13 cellular contexts compared by ENCODE assay signal in the genomic region with DNA sequence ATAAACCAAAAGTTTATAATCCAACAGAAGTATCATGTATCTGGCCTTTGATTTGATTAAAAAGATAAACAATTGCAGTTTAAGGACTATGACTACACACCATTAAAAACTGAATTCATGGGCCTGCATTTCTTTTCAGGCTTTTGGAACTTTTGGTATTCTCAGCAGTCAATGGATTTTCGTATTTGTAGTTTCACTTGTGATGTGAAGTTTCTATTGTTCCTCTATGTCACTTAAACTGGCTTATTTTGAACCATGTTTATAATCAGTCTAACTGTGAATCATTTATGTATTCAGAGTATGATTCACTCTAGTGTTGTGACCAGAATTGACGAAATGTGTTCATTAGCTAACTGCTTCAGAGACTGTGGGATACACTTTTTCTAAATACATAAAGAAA.
DNase-seq lines count a peak whose midpoint lies in the region; ATAC-seq and TF ChIP-seq lines count a peak whose summit lies in the region.
"Had no signal": no experiment of that assay in that cellular context is flagged by ENCODE, and none has a peak within 500 bp of the region (broad histone marks: within the 10 kb centered on the region; RNA-seq: fewer than 3 reads in every experiment).

No MANE protein-coding gene starts in this region.

- DNase-seq in Ammon's horn (ENCODE audit: low spot score) (peak; percentile 19), choroid plexus epithelial cell (ENCODE audit: low read depth) (peak; percentile 59), NCI-H1105 (lab: John Stamatoyannopoulos, UW) (no peak), GM03348 (ENCODE audit: low spot score) (no peak), NAMALWA (ENCODE audit: low spot score) (no peak)
- DNase-seq: amygdala, esophagus squamous epithelium, NCI-H524, SW 1271 had no signal

- H3K4me3 ChIP-seq in choroid plexus epithelial cell (ENCODE audit: low read depth, low read length): no peak overlapping the region
- H3K4me3 ChIP-seq: BLaER1, esophagus squamous epithelium had no signal

- ATAC-seq in GM18909 (IDR thresholded peaks at IDR 0.05; ENCODE audit: poor library complexity, unreplicated experiment) (peak; percentile 44), HG03432 (IDR thresholded peaks at IDR 0.05; ENCODE audit: unreplicated experiment) (peak; percentile 79), HG03457 (IDR thresholded peaks at IDR 0.05; ENCODE audit: unreplicated experiment) (no peak)

- no peak for TF ChIP-seq CTCF in choroid plexus epithelial cell (conservative IDR thresholded peaks at IDR 0.05; ENCODE audit: low read depth, low read length)

Comparison
In these comparisons a context has a peak if more than half of its experiments do, and no peak if none do; other contexts are left out.
1. DNase-seq: peak in Ammon's horn (single experiment) and choroid plexus epithelial cell (single experiment); none in NCI-H1105 (single experiment), GM03348 (single experiment) and NAMALWA (single experiment).